1 cellular context compared by ENCODE assay signal in the genomic region with DNA sequence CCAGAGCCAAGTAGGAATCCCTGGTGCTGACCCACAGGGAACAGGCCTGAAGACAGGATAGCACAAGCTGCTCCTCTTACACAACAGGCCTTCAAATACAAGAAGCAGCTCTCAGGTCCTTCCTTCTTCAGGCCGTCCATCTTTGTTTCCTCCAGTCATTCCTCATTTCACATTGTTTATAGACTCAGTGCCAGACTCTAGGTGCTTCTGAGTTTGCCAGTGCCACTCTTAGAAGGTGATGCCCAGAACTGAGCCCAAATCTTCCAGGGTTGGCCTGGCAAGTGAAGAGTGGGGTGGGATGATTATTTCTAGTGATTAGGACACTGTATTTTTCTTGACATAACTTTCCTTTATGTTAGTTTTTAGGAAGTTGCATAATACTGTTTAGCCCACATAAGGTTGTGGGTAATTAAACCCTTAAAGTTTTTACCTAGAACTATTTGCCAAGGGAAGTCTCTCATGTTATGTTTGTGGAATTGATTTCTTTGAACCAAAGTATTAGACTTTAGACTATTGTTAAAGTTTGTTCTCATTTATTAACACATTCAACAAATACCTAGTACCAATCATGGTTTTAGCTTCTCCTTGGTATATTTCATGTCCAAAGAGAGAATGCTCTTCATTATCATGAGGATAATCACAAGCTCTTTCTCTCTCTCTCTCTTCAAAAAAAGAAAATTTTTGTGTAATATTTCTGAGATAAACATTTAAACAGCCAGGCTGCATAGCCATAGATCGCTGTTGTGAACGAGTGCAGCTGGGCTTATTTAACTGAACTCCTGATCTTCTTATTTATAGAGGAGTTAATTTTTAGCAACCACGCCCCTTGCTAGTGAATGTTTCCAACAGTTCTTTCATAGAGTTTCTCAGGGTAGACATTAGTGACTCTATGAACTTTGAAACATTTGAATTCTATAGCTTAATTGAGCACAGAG.
TF ChIP-seq lines count a peak whose summit lies in the region.

No MANE protein-coding gene starts in this region.

TF ChIP-seq in HepG2, 621 proteins besides CTCF, POLR2A, EP300 and RAD21 (continued from another document and continues in another):
- TF ChIP-seq, protein P1, sequence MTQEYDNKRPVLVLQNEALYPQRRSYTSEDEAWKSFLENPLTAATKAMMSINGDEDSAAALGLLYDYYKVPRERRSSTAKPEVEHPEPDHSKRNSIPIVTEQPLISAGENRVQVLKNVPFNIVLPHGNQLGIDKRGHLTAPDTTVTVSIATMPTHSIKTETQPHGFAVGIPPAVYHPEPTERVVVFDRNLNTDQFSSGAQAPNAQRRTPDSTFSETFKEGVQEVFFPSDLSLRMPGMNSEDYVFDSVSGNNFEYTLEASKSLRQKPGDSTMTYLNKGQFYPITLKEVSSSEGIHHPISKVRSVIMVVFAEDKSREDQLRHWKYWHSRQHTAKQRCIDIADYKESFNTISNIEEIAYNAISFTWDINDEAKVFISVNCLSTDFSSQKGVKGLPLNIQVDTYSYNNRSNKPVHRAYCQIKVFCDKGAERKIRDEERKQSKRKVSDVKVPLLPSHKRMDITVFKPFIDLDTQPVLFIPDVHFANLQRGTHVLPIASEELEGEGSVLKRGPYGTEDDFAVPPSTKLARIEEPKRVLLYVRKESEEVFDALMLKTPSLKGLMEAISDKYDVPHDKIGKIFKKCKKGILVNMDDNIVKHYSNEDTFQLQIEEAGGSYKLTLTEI (CRISPR knock-in tag; conservative IDR thresholded peaks at IDR 0.05): no peak
- no peak for TF ChIP-seq MEIS2 (CRISPR knock-in tag; IDR thresholded peaks at IDR 0.05)
- 0 out of 2 replicates have a peak, but pooled peaks have one; percentile 27 for TF ChIP-seq KAT2B (IDR thresholded peaks at IDR 0.05; ENCODE audit: borderline replicate concordance, low read depth, low read length)
- no peak for TF ChIP-seq ZNF724P (CRISPR knock-in tag; IDR thresholded peaks at IDR 0.05; ENCODE audit: borderline replicate concordance)
- no peak for TF ChIP-seq SMAD9 (CRISPR knock-in tag; IDR thresholded peaks at IDR 0.05)
- TF ChIP-seq KDM6A (CRISPR knock-in tag; IDR thresholded peaks at IDR 0.05; ENCODE audit: low read depth): peak; percentile 91
- TF ChIP-seq NPAS2 (CRISPR knock-in tag; IDR thresholded peaks at IDR 0.05; ENCODE audit: borderline replicate concordance): no peak
- 0 out of 2 replicates have a peak, but pooled peaks have one; percentile 20 for TF ChIP-seq ELF3 (CRISPR knock-in tag; IDR thresholded peaks at IDR 0.05)
- TF ChIP-seq, protein P2, sequence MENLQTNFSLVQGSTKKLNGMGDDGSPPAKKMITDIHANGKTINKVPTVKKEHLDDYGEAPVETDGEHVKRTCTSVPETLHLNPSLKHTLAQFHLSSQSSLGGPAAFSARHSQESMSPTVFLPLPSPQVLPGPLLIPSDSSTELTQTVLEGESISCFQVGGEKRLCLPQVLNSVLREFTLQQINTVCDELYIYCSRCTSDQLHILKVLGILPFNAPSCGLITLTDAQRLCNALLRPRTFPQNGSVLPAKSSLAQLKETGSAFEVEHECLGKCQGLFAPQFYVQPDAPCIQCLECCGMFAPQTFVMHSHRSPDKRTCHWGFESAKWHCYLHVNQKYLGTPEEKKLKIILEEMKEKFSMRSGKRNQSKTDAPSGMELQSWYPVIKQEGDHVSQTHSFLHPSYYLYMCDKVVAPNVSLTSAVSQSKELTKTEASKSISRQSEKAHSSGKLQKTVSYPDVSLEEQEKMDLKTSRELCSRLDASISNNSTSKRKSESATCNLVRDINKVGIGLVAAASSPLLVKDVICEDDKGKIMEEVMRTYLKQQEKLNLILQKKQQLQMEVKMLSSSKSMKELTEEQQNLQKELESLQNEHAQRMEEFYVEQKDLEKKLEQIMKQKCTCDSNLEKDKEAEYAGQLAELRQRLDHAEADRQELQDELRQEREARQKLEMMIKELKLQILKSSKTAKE (CRISPR knock-in tag; IDR thresholded peaks at IDR 0.05; ENCODE audit: borderline replicate concordance): peak; percentile 13; the same call in 1 of the 2 replicates
- no peak for TF ChIP-seq ZNF282 (IDR thresholded peaks at IDR 0.05; ENCODE audit: partially characterized antibody)
- TF ChIP-seq, protein P3, sequence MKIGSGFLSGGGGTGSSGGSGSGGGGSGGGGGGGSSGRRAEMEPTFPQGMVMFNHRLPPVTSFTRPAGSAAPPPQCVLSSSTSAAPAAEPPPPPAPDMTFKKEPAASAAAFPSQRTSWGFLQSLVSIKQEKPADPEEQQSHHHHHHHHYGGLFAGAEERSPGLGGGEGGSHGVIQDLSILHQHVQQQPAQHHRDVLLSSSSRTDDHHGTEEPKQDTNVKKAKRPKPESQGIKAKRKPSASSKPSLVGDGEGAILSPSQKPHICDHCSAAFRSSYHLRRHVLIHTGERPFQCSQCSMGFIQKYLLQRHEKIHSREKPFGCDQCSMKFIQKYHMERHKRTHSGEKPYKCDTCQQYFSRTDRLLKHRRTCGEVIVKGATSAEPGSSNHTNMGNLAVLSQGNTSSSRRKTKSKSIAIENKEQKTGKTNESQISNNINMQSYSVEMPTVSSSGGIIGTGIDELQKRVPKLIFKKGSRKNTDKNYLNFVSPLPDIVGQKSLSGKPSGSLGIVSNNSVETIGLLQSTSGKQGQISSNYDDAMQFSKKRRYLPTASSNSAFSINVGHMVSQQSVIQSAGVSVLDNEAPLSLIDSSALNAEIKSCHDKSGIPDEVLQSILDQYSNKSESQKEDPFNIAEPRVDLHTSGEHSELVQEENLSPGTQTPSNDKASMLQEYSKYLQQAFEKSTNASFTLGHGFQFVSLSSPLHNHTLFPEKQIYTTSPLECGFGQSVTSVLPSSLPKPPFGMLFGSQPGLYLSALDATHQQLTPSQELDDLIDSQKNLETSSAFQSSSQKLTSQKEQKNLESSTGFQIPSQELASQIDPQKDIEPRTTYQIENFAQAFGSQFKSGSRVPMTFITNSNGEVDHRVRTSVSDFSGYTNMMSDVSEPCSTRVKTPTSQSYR (CRISPR knock-in tag; IDR thresholded peaks at IDR 0.05; ENCODE audit: borderline replicate concordance): no peak
- TF ChIP-seq ZNF510 (CRISPR knock-in tag; IDR thresholded peaks at IDR 0.05; ENCODE audit: low read depth): no peak
- no peak for TF ChIP-seq ZFP82 (CRISPR knock-in tag; IDR thresholded peaks at IDR 0.05; ENCODE audit: borderline replicate concordance)
- TF ChIP-seq ZNF33B (CRISPR knock-in tag; IDR thresholded peaks at IDR 0.05): no peak
- TF ChIP-seq, protein P4, sequence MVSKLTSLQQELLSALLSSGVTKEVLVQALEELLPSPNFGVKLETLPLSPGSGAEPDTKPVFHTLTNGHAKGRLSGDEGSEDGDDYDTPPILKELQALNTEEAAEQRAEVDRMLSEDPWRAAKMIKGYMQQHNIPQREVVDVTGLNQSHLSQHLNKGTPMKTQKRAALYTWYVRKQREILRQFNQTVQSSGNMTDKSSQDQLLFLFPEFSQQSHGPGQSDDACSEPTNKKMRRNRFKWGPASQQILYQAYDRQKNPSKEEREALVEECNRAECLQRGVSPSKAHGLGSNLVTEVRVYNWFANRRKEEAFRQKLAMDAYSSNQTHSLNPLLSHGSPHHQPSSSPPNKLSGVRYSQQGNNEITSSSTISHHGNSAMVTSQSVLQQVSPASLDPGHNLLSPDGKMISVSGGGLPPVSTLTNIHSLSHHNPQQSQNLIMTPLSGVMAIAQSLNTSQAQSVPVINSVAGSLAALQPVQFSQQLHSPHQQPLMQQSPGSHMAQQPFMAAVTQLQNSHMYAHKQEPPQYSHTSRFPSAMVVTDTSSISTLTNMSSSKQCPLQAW (CRISPR knock-in tag; IDR thresholded peaks at IDR 0.05): 0 out of 2 replicates have a peak, but pooled peaks have one; percentile 32
- no peak for TF ChIP-seq ESRRA (CRISPR knock-in tag; IDR thresholded peaks at IDR 0.05; ENCODE audit: low read depth)
- TF ChIP-seq, protein P5, sequence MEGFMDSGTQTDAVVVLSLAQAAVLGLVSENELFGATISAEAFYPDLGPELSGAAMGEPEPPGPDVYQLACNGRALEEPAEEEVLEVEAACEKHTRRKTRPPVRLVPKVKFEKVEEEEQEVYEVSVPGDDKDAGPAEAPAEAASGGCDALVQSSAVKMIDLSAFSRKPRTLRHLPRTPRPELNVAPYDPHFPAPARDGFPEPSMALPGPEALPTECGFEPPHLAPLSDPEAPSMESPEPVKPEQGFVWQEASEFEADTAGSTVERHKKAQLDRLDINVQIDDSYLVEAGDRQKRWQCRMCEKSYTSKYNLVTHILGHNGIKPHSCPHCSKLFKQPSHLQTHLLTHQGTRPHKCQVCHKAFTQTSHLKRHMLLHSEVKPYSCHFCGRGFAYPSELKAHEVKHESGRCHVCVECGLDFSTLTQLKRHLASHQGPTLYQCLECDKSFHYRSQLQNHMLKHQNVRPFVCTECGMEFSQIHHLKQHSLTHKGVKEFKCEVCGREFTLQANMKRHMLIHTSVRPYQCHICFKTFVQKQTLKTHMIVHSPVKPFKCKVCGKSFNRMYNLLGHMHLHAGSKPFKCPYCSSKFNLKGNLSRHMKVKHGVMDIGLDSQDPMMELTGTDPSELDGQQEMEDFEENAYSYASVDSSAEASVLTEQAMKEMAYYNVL (CRISPR knock-in tag; IDR thresholded peaks at IDR 0.05; ENCODE audit: borderline replicate concordance): no peak
- TF ChIP-seq PCBP1 (IDR thresholded peaks at IDR 0.05; ENCODE audit: borderline replicate concordance, low read depth, low read length): no peak
- no peak for TF ChIP-seq SUZ12 (IDR thresholded peaks at IDR 0.05; ENCODE audit: low read depth, low read length)
- no peak for TF ChIP-seq TAF15 (IDR thresholded peaks at IDR 0.05; ENCODE audit: low read depth, low read length, poor library complexity, severe bottlenecking)
- TF ChIP-seq ZNF543 (CRISPR knock-in tag; IDR thresholded peaks at IDR 0.05): no peak
- TF ChIP-seq TRIM24 (CRISPR knock-in tag; IDR thresholded peaks at IDR 0.05): no peak
- TF ChIP-seq ZNF605 (CRISPR knock-in tag; IDR thresholded peaks at IDR 0.05): no peak
- TF ChIP-seq ZNF7 (CRISPR knock-in tag; IDR thresholded peaks at IDR 0.05): no peak
- no peak for TF ChIP-seq YY1 (IDR thresholded peaks at IDR 0.05; ENCODE audit: insufficient read depth, insufficient replicate concordance, low read depth, low read length)
- no peak for TF ChIP-seq SMYD3 (CRISPR knock-in tag; IDR thresholded peaks at IDR 0.05)
- TF ChIP-seq, protein P6, sequence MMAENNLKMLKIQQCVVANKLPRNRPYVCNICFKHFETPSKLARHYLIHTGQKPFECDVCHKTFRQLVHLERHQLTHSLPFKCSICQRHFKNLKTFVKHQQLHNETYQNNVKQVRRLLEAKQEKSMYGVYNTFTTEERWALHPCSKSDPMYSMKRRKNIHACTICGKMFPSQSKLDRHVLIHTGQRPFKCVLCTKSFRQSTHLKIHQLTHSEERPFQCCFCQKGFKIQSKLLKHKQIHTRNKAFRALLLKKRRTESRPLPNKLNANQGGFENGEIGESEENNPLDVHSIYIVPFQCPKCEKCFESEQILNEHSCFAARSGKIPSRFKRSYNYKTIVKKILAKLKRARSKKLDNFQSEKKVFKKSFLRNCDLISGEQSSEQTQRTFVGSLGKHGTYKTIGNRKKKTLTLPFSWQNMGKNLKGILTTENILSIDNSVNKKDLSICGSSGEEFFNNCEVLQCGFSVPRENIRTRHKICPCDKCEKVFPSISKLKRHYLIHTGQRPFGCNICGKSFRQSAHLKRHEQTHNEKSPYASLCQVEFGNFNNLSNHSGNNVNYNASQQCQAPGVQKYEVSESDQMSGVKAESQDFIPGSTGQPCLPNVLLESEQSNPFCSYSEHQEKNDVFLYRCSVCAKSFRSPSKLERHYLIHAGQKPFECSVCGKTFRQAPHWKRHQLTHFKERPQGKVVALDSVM (CRISPR knock-in tag; IDR thresholded peaks at IDR 0.05): no peak
- no peak for TF ChIP-seq KDM5B (CRISPR knock-in tag; IDR thresholded peaks at IDR 0.05; ENCODE audit: borderline replicate concordance)
- no peak for TF ChIP-seq PHF20 (CRISPR knock-in tag; IDR thresholded peaks at IDR 0.05)
- TF ChIP-seq, protein P7, sequence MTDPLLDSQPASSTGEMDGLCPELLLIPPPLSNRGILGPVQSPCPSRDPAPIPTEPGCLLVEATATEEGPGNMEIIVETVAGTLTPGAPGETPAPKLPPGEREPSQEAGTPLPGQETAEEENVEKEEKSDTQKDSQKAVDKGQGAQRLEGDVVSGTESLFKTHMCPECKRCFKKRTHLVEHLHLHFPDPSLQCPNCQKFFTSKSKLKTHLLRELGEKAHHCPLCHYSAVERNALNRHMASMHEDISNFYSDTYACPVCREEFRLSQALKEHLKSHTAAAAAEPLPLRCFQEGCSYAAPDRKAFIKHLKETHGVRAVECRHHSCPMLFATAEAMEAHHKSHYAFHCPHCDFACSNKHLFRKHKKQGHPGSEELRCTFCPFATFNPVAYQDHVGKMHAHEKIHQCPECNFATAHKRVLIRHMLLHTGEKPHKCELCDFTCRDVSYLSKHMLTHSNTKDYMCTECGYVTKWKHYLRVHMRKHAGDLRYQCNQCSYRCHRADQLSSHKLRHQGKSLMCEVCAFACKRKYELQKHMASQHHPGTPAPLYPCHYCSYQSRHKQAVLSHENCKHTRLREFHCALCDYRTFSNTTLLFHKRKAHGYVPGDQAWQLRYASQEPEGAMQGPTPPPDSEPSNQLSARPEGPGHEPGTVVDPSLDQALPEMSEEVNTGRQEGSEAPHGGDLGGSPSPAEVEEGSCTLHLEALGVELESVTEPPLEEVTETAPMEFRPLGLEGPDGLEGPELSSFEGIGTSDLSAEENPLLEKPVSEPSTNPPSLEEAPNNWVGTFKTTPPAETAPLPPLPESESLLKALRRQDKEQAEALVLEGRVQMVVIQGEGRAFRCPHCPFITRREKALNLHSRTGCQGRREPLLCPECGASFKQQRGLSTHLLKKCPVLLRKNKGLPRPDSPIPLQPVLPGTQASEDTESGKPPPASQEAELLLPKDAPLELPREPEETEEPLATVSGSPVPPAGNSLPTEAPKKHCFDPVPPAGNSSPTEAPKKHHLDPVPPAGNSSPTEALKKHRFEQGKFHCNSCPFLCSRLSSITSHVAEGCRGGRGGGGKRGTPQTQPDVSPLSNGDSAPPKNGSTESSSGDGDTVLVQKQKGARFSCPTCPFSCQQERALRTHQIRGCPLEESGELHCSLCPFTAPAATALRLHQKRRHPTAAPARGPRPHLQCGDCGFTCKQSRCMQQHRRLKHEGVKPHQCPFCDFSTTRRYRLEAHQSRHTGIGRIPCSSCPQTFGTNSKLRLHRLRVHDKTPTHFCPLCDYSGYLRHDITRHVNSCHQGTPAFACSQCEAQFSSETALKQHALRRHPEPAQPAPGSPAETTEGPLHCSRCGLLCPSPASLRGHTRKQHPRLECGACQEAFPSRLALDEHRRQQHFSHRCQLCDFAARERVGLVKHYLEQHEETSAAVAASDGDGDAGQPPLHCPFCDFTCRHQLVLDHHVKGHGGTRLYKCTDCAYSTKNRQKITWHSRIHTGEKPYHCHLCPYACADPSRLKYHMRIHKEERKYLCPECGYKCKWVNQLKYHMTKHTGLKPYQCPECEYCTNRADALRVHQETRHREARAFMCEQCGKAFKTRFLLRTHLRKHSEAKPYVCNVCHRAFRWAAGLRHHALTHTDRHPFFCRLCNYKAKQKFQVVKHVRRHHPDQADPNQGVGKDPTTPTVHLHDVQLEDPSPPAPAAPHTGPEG (CRISPR knock-in tag; IDR thresholded peaks at IDR 0.05): no peak
- peak; percentile 62; the same call in 1 of the 2 replicates for TF ChIP-seq TBX3 (IDR thresholded peaks at IDR 0.05; ENCODE audit: borderline replicate concordance)
- peak; percentile 49; the same call in 1 of the 2 replicates for TF ChIP-seq ATM (IDR thresholded peaks at IDR 0.05; ENCODE audit: borderline replicate concordance)
- no peak for TF ChIP-seq ZNF776 (CRISPR knock-in tag; IDR thresholded peaks at IDR 0.05)
- no peak for TF ChIP-seq MAFG (CRISPR knock-in tag; IDR thresholded peaks at IDR 0.05)
- TF ChIP-seq HNRNPLL (IDR thresholded peaks at IDR 0.05; ENCODE audit: low read depth, low read length, poor library complexity, severe bottlenecking): no peak
- no peak for TF ChIP-seq DNMT1 (CRISPR knock-in tag; IDR thresholded peaks at IDR 0.05)
- peak; percentile 77 for TF ChIP-seq ZBTB20 (CRISPR knock-in tag; IDR thresholded peaks at IDR 0.05; ENCODE audit: borderline replicate concordance, low read depth)
- TF ChIP-seq, protein P8, sequence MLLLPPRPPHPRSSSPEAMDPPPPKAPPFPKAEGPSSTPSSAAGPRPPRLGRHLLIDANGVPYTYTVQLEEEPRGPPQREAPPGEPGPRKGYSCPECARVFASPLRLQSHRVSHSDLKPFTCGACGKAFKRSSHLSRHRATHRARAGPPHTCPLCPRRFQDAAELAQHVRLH (CRISPR knock-in tag; IDR thresholded peaks at IDR 0.05; ENCODE audit: borderline replicate concordance, low read depth): no peak
- TF ChIP-seq AKAP8 (CRISPR knock-in tag; IDR thresholded peaks at IDR 0.05): no peak
